Comparison of ENCODE assay signal across 12 cellular contexts in genomic region chr15:90407871-90408317, GRCh38. TPM values are rescaled to one million over a fixed set of nuclear protein-coding genes. Genes with fewer than 3 reads are reported as not detected.
A peak's percentile ranks its signal among the peaks of the same experiment; 100 is the strongest.
DNase-seq lines count a peak whose midpoint lies in the region; ATAC-seq, FAIRE-seq and TF ChIP-seq lines count a peak whose summit lies in the region.
"Had no signal": no experiment of that assay in that cellular context is flagged by ENCODE, and none has a peak within 500 bp of the region (broad histone marks: within the 10 kb centered on the region; RNA-seq: fewer than 3 reads in every experiment).

No MANE protein-coding gene starts in this region.

- H3K27ac Mint-ChIP-seq in memory B cell, result peak overlapping the region; percentile 39

- intact Hi-C loops in ovary (cut with DNase I), result no loop called here

- no peaks in the 10 kb centered on the region for H3K36me3 ChIP-seq in adipocyte (ENCODE audit: control insufficient read depth, insufficient read depth, low read length, severe bottlenecking)
- H3K36me3 ChIP-seq in ovary, result no peaks in the 10 kb centered on the region

- no peak for ATAC-seq in memory B cell (ENCODE audit: low read depth)
- no peak for ATAC-seq in HG03521 (IDR thresholded peaks at IDR 0.05; ENCODE audit: unreplicated experiment)
- no peak for ATAC-seq in HG03378 (IDR thresholded peaks at IDR 0.05; ENCODE audit: unreplicated experiment)

- H3K27me3 ChIP-seq in adipocyte (replicated peaks; ENCODE audit: control insufficient read depth, insufficient read depth, low read length), result no peaks in the 10 kb centered on the region
- H3K27me3 ChIP-seq in ovary, result no peaks in the 10 kb centered on the region

- peak; percentile 16 for DNase-seq in stimulated activated naive CD4-positive, alpha-beta T cell treated with Interleukin-2 at 50 U/mL for 16 hours (lab: John Stamatoyannopoulos, UW)
- no peak for DNase-seq in stimulated activated naive CD4-positive, alpha-beta T cell (lab: John Stamatoyannopoulos, UW)
- DNase-seq in adipocyte (ENCODE audit: low read depth) (no peak), memory B cell (ENCODE audit: low spot score in 2 of 2) (no peak), HTR-8/SVneo (ENCODE audit: insufficient read length, low spot score) (no peak), ovary (no peak)
- DNase-seq: activated CD4-positive, alpha-beta T cell treated with anti-CD3 and anti-CD28 coated beads, Interleukin-2, amount 50 U/mL, for 4 hours; DMS53; NCI-H2081 treated with DMSO at 0.1 percent for 48 hours had no signal

- H3K9ac ChIP-seq in adipocyte (ENCODE audit: low read length), result no peak overlapping the region

- H3K9me3 ChIP-seq in adipocyte (ENCODE audit: control insufficient read depth, low read length), result no peaks in the 10 kb centered on the region
- H3K9me3 ChIP-seq in ovary, result no peaks in the 10 kb centered on the region
- H3K9me3 ChIP-seq: HAP-1 had no signal

- FAIRE-seq in HTR-8/SVneo (lab: Jason Lieb, UNC), result no peak

- peaks cover 2% of the 10 kb centered on the region for H3K9me3 Mint-ChIP-seq in memory B cell

- 28 to 52% (median 44%) methylated on average over 2 of the region's 2 CpGs for WGBS in ovary, 3 donors

- H3K27ac ChIP-seq in ovary, result no peak overlapping the region

- H3K4me1 ChIP-seq in adipocyte (ENCODE audit: control insufficient read depth, insufficient read depth, low read length) (peaks cover 67% of the 10 kb centered on the region), ovary (ENCODE audit: insufficient read depth) (peaks cover 14% of the 10 kb centered on the region)

- no peak overlapping the region for H3K4me3 Mint-ChIP-seq in memory B cell

- TF ChIP-seq CTCF in ovary (IDR thresholded peaks at IDR 0.05), result no peak

- peaks cover 42% of the 10 kb centered on the region for H3K4me1 Mint-ChIP-seq in memory B cell

- H3K27me3 Mint-ChIP-seq in memory B cell, result no peaks in the 10 kb centered on the region

- peaks cover 23% of the 10 kb centered on the region for H3K36me3 Mint-ChIP-seq in memory B cell

- TF ChIP-seq EP300 in ovary (IDR thresholded peaks at IDR 0.05), result no peak

- TF ChIP-seq POLR2A in ovary (IDR thresholded peaks at IDR 0.05), result no peak

- peak overlapping the region; percentile 22 for H3K4me3 ChIP-seq in adipocyte (ENCODE audit: low read length)
- H3K4me3 ChIP-seq in ovary, result no peak overlapping the region
- H3K4me3 ChIP-seq: HAP-1 had no signal

RNA-seq across cellular contexts. Expression of gene IQGAP1, which starts 19.9 kb away (rescaled TPM):
- total RNA-seq in ovary, result 100 to 1,000 TPM in 4 of 7 donors, 10 to 100 TPM in 3; 96.7 to 172 (median 108) TPM
- polyA plus RNA-seq in ovary, result 100 to 1,000 TPM in 1 of 2 donors, 10 to 100 TPM in 1; 68.1 to 173 TPM

RNA-seq across cellular contexts. Expression of gene ZNF774, which starts 55.8 kb away (rescaled TPM):
- total RNA-seq in ovary, result 1 to 10 TPM in 6 of 7 donors, under 1 TPM in 1; 0.83 to 4.3 (median 2.4) TPM
- 1 to 10 TPM; 1.0 to 4.1 TPM for polyA plus RNA-seq in ovary
